Comparison of ENCODE assay signal across 7 cellular contexts in the genomic region with DNA sequence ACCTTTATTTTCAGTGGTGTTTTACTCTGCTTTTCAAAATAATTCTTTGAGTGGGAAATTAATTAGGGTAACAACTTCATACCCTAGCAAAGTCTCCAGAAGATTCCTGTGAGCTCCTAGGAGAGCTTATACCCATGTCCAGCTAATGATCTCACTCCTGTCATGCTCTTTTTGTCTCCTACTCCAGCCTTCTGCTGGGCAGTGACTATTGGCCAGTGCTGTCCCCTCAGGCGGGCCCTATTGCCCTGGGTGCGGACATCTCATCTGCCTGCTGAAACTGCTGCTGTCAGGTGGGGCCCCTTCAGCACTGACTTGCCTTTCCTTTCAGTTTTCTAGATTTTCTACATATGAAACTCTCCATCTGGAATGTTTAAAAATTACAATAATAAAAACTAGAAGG.
"Had no signal": no experiment of that assay in that cellular context is flagged by ENCODE, and none has a peak within 500 bp of the region (broad histone marks: within the 10 kb centered on the region; RNA-seq: fewer than 3 reads in every experiment).

No MANE protein-coding gene starts in this region.

- H3K27ac Mint-ChIP-seq: HFFc6 had no signal

- ATAC-seq: HCT116, K562 had no signal

- DNase-seq: GM23248, GOT3, H7, HFFc6, IMR-90 had no signal

- H3K4me3 Mint-ChIP-seq: HFFc6 had no signal
